In the genomic region with DNA sequence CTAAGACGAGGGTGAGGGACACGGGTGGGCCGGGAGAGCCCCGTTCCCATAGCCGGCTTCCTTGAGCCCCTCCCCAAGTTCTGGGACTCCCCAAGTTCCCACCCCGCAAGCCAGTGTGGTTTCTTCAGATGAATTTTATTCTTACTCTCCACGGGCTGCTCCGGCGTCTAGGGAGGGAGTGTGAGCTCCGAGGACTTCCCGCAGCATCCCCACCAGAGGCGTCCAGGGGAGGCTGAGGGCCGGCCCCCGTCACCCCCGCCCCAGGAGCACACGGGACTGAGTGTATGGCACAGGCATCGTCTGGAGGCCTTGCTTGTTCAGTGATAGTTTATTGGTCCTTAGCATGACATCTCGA, we compare ENCODE assay signal across 11 cellular contexts. TPM values are rescaled to one million over a fixed set of nuclear protein-coding genes. Genes with fewer than 3 reads are reported as not detected.
DNase-seq lines count a peak whose midpoint lies in the region; ATAC-seq and TF ChIP-seq lines count a peak whose summit lies in the region.
"Had no signal": no experiment of that assay in that cellular context is flagged by ENCODE, and none has a peak within 500 bp of the region (broad histone marks: within the 10 kb centered on the region; RNA-seq: fewer than 3 reads in every experiment).

No MANE protein-coding gene starts in this region.

- POLR2A ChIA-PET in PC-3 (lab: Charles Lee; ENCODE audit: unreplicated experiment), result no interaction called here

- H3K9me3 ChIP-seq in heart right ventricle (no peaks in the 10 kb centered on the region), lower lobe of right lung (no peaks in the 10 kb centered on the region), colonic mucosa (no peaks in the 10 kb centered on the region), PC-3 (ENCODE audit: low read length) (no peaks in the 10 kb centered on the region)

- peaks cover 0 to 42% (median 15%) of the 10 kb centered on the region in 9 donors for H3K36me3 ChIP-seq in heart right ventricle
- H3K36me3 ChIP-seq in lower lobe of right lung, result peaks cover 33% of the 10 kb centered on the region
- H3K36me3 ChIP-seq in colonic mucosa, result no peaks in the 10 kb centered on the region
- H3K36me3 ChIP-seq in PC-3 (ENCODE audit: low read depth, low read length), result no peaks in the 10 kb centered on the region

- peak in 6 of 8 donors; percentile 6 to 35 (median 21) for ATAC-seq in heart right ventricle
- peak; percentile 17 to 24 for ATAC-seq in lower lobe of right lung
- ATAC-seq in HG02623 (IDR thresholded peaks at IDR 0.05; ENCODE audit: unreplicated experiment), result no peak
- ATAC-seq in PC-3, result no peak

- H3K9me2 ChIP-seq in PC-3 (replicated peaks; ENCODE audit: low read length), result no peaks in the 10 kb centered on the region

- H3K79me2 ChIP-seq in PC-3 (ENCODE audit: low read length), result no peaks in the 10 kb centered on the region

- 31 to 39% methylated on average over 18 of the region's 18 CpGs for WGBS in heart right ventricle, 2 donors

- H3K27ac ChIP-seq in heart right ventricle (no peak overlapping the region), lower lobe of right lung (no peak overlapping the region), colonic mucosa (no peak overlapping the region), PC-3 (ENCODE audit: low read length) (no peak overlapping the region)
- H3K27ac ChIP-seq: epithelial cell of prostate had no signal

- CTCF ChIA-PET in PC-3 (lab: Charles Lee), result interaction anchor here (0.8 kb wide), 1 partner anchor 28 kb away, joined by 3 read pairs; no protein-coding TSS in a partner anchor

- no peaks in the 10 kb centered on the region for H4K20me1 ChIP-seq in PC-3 (ENCODE audit: low read length)

- DNase-seq in heart right ventricle (no peak), cardiac septum (ENCODE audit: low spot score) (no peak), choroid plexus epithelial cell (ENCODE audit: low read depth) (no peak), lower lobe of right lung (no peak), colonic mucosa (no peak), PC-3 (no peak), RKO (ENCODE audit: low spot score) (no peak)
- DNase-seq: NCI-H1694 treated with DMSO at 0.1 percent for 48 hours, substantia nigra had no signal

- H3K9ac ChIP-seq in colonic mucosa (ENCODE audit: low read depth in 2 of 2, low read length in 2 of 2), result no peak overlapping the region
- H3K9ac ChIP-seq in PC-3 (ENCODE audit: low read length), result no peak overlapping the region

- no TSS peak for BruUV-seq in PC-3 (replicated peaks; lab: Mats Ljungman, UMichigan)

- H3K27me3 ChIP-seq in heart right ventricle (peaks cover 0 to 32% (median 0%) of the 10 kb centered on the region in 7 donors), lower lobe of right lung (ENCODE audit: low read depth) (peaks cover 9% of the 10 kb centered on the region), colonic mucosa (peaks cover 8% of the 10 kb centered on the region), PC-3 (ENCODE audit: low read length) (no peaks in the 10 kb centered on the region)

- TF ChIP-seq CTCF in heart right ventricle (IDR thresholded peaks at IDR 0.05) (no peak), choroid plexus epithelial cell (conservative IDR thresholded peaks at IDR 0.05; ENCODE audit: low read depth, low read length) (no peak), lower lobe of right lung (IDR thresholded peaks at IDR 0.05) (no peak), colonic mucosa (IDR thresholded peaks at IDR 0.05) (no peak), PC-3 (conservative IDR thresholded peaks at IDR 0.05; ENCODE audit: low read depth, low read length) (no peak)

- H3K4me2 ChIP-seq in PC-3 (ENCODE audit: low read length), result no peak overlapping the region

- H2AFZ ChIP-seq in PC-3 (ENCODE audit: low read length), result no peak overlapping the region

- no peaks in the 10 kb centered on the region for H3F3A ChIP-seq in PC-3 (ENCODE audit: low read length, unreplicated experiment)

- H3K4me1 ChIP-seq in heart right ventricle (peaks cover 0 to 29% (median 15%) of the 10 kb centered on the region in 9 donors), lower lobe of right lung (peaks cover 10% of the 10 kb centered on the region), colonic mucosa (peaks cover 3% of the 10 kb centered on the region), PC-3 (ENCODE audit: insufficient read depth, low read length) (no peaks in the 10 kb centered on the region)

- H3K4me3 ChIP-seq in heart right ventricle (peak overlapping the region in 8 of 10 donors; percentile 4 to 42 (median 18)), choroid plexus epithelial cell (ENCODE audit: low read depth, low read length) (peak overlapping the region; percentile 34), lower lobe of right lung (peak overlapping the region; percentile 17), colonic mucosa (no peak overlapping the region), PC-3 (ENCODE audit: low read length) (no peak overlapping the region)

- intact Hi-C loops in heart right ventricle (cut with DNase I), result no loop called here
- intact Hi-C loops in cardiac septum (cut with DNase I), result no loop called here
- intact Hi-C loops in lower lobe of right lung (cut with DNase I), result no loop called here
- intact Hi-C loops in colonic mucosa (cut with DNase I), result no loop called here
- intact Hi-C loops in PC-3 (cut with micrococcal nuclease), result no loop called here

RNA-seq across cellular contexts. Expression of a gene that starts 10.0 kb away (rescaled TPM):
- total RNA-seq in heart right ventricle (1 to 10 TPM in 1 of 10 donors, under 1 TPM in 9; 0.06 to 1.6 (median 0.45) TPM), cardiac septum (0.35 TPM), lower lobe of right lung (5.0 TPM), colonic mucosa (1 to 10 TPM; 1.2 to 2.6 TPM), PC-3 (2014; rRNA removed) (23.7 and 26.8 TPM in 2 replicates)
- under 1 TPM; 0.19 to 0.51 TPM for polyA plus RNA-seq in heart right ventricle

RNA-seq across cellular contexts. Expression of a gene that starts 39.7 kb away (rescaled TPM):
- total RNA-seq in heart right ventricle, result 10 to 100 TPM; 15.8 to 26.3 (median 21.5) TPM
- polyA plus RNA-seq in heart right ventricle, result 10 to 100 TPM; 51.1 to 53.6 TPM
- total RNA-seq in cardiac septum, result 24.1 TPM
- total RNA-seq in lower lobe of right lung, result 40.9 TPM
- total RNA-seq in colonic mucosa, result 10 to 100 TPM; 35.2 to 67.6 TPM
- total RNA-seq in PC-3 (2014; rRNA removed), result 117 and 121 TPM in 2 replicates

RNA-seq across cellular contexts. Expression of a gene that starts 44.5 kb away (rescaled TPM):
- total RNA-seq in heart right ventricle, result 10 to 100 TPM; 25.2 to 48.4 (median 29.4) TPM
- polyA plus RNA-seq in heart right ventricle, result 10 to 100 TPM; 31.0 to 77.1 TPM
- total RNA-seq in cardiac septum, result 29.1 TPM
- total RNA-seq in lower lobe of right lung, result 89.8 TPM
- 10 to 100 TPM; 57.8 to 88.6 TPM for total RNA-seq in colonic mucosa
- 97.7 and 122 TPM in 2 replicates for total RNA-seq in PC-3 (2014; rRNA removed)

Comparison
In these comparisons a context has a peak if more than half of its experiments do, and no peak if none do; other contexts are left out.
1. ATAC-seq: peak in heart right ventricle (6 of 8) and lower lobe of right lung (2 of 2); none in HG02623 (single experiment) and PC-3 (single experiment).
2. H3K4me3 ChIP-seq: peak in heart right ventricle (8 of 10), choroid plexus epithelial cell (single experiment) and lower lobe of right lung (single experiment); none in colonic mucosa (single experiment) and PC-3 (single experiment).